ENCODE assay signal across 11 cellular contexts in the genomic region with DNA sequence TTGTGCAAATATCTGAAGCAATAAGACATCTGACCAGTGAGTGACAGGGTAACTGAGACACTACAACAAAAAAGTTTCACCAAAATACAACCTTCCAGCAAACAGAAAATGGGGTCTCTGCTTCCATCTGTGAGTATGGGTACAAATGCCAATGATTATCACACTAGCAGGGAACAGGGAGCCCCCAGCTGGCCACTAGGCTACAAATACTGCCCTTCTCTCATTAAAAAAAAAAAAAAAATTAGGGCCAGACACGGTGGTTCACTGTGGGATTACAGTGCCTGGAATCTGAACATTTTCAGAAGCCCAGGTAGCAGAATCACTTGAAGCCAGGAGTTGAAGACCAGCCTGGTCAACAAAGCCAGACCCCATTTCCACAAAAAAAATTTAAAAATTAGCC. TPM values are rescaled to one million over a fixed set of nuclear protein-coding genes. Genes with fewer than 3 reads are reported as not detected.
A peak's percentile ranks its signal among the peaks of the same experiment; 100 is the strongest.
DNase-seq lines count a peak whose midpoint lies in the region; ATAC-seq and TF ChIP-seq lines count a peak whose summit lies in the region.
"Had no signal": no experiment of that assay in that cellular context is flagged by ENCODE, and none has a peak within 500 bp of the region (broad histone marks: within the 10 kb centered on the region; RNA-seq: fewer than 3 reads in every experiment).

No MANE protein-coding gene starts in this region.

- H4K5ac ChIP-seq in mesendoderm (ENCODE audit: low read length): no peak overlapping the region

- no peak overlapping the region for H3K56ac ChIP-seq in mesendoderm (ENCODE audit: low read length)

- no peak overlapping the region for H2AK5ac ChIP-seq in mesendoderm (ENCODE audit: low read length)

- no peak overlapping the region for H3K27ac ChIP-seq in mesendoderm (ENCODE audit: low read depth, low read length)
- H3K27ac ChIP-seq: epithelial cell of prostate had no signal

- peak; percentile 19 for TF ChIP-seq CTCF in GM13977 (IDR thresholded peaks at IDR 0.05; ENCODE audit: extremely low read depth, insufficient read depth, missing control alignments)

- H3K4me3 ChIP-seq in mesendoderm (ENCODE audit: low read length): no peak overlapping the region

- H2BK5ac ChIP-seq in mesendoderm (ENCODE audit: low read length): no peak overlapping the region

- DNase-seq in GM13977 (ENCODE audit: low spot score): peak; percentile 23
- DNase-seq in LHCN-M2 (ENCODE audit: low read depth): peak; percentile 6
- DNase-seq in astrocyte of the hippocampus (ENCODE audit: low read depth, low spot score): peak; percentile 20
- DNase-seq in mesendoderm: peak; percentile 32
- DNase-seq in hypothalamus (lab: John Stamatoyannopoulos, UW): no peak
- DNase-seq: activated CD4-positive, alpha-beta T cell treated with anti-CD3 and anti-CD28 coated beads, Interleukin-2, amount 10 ng/mL, durations not matched to agents 24 days and 14 days; left ventricle myocardium superior had no signal

- H3K4me2 ChIP-seq in mesendoderm (ENCODE audit: low read length): no peak overlapping the region

- no peak overlapping the region for H3K23ac ChIP-seq in mesendoderm (ENCODE audit: low read length)

- ATAC-seq in GM21515 (IDR thresholded peaks at IDR 0.05; ENCODE audit: unreplicated experiment): no peak
- no peak for ATAC-seq in HG02885 (IDR thresholded peaks at IDR 0.05; ENCODE audit: poor library complexity, unreplicated experiment)
- ATAC-seq: activated naive CD4-positive, alpha-beta T cell treated with anti-CD3 and anti-CD28 coated beads, Interleukin-2, amount 50 U/mL, for 72 hours; left ventricle myocardium superior had no signal

- H3K18ac ChIP-seq in mesendoderm (ENCODE audit: low read length): no peak overlapping the region

- no peaks in the 10 kb centered on the region for H3K36me3 ChIP-seq in mesendoderm (ENCODE audit: control insufficient read depth, insufficient read depth, low read length)

- WGBS in mesendoderm (ENCODE audit: extremely low coverage, insufficient coverage, low lambda C conversion rate): no CpG with 5 or more reads among the region's 1 CpG

- no peaks in the 10 kb centered on the region for H3K79me2 ChIP-seq in mesendoderm (ENCODE audit: control insufficient read depth, insufficient read depth, low read length)

- H3K79me1 ChIP-seq in mesendoderm (ENCODE audit: low read length): no peaks in the 10 kb centered on the region

- no peak overlapping the region for H4K8ac ChIP-seq in mesendoderm (ENCODE audit: low read depth, low read length)

- H2BK120ac ChIP-seq in mesendoderm (ENCODE audit: low read depth, low read length): no peak overlapping the region

- no peak overlapping the region for H2BK15ac ChIP-seq in mesendoderm (replicated peaks; ENCODE audit: low read depth)

- no peak overlapping the region for H3K4ac ChIP-seq in mesendoderm (ENCODE audit: low read depth, low read length)

- in situ Hi-C loops in GM13977 (cut with MboI; ENCODE audit: low pct_unique_long_range_greater_than_20kb, low sequenced_read_pairs, unreplicated experiment): no loop called here

- no peaks in the 10 kb centered on the region for H3K27me3 ChIP-seq in mesendoderm (ENCODE audit: insufficient read depth, low read length, poor library complexity)

- H3K4me1 ChIP-seq in mesendoderm (ENCODE audit: control insufficient read depth, low read depth, low read length): no peaks in the 10 kb centered on the region

- H3K9ac ChIP-seq in mesendoderm (ENCODE audit: low read length): no peak overlapping the region

RNA-seq across cellular contexts. Expression of a gene that starts 48.4 kb away (rescaled TPM):
- total RNA-seq in LHCN-M2 (2014; rRNA removed): not detected in 2 replicates
- polyA plus RNA-seq in LHCN-M2 (2012): 0.04 TPM
- polyA plus RNA-seq in mesendoderm (2013, experiment 1 of 2): 2.4 TPM
- 2.6 TPM for polyA plus RNA-seq in mesendoderm (2013, experiment 2 of 2)

Comparison
In these comparisons a context has a peak if more than half of its experiments do, and no peak if none do; other contexts are left out.
1. DNase-seq: peak in GM13977 (single experiment), LHCN-M2 (single experiment), astrocyte of the hippocampus (single experiment) and mesendoderm (single experiment); none in hypothalamus (0 of 51).